Comparison of ENCODE assay signal across 7 cellular contexts in the genomic region with DNA sequence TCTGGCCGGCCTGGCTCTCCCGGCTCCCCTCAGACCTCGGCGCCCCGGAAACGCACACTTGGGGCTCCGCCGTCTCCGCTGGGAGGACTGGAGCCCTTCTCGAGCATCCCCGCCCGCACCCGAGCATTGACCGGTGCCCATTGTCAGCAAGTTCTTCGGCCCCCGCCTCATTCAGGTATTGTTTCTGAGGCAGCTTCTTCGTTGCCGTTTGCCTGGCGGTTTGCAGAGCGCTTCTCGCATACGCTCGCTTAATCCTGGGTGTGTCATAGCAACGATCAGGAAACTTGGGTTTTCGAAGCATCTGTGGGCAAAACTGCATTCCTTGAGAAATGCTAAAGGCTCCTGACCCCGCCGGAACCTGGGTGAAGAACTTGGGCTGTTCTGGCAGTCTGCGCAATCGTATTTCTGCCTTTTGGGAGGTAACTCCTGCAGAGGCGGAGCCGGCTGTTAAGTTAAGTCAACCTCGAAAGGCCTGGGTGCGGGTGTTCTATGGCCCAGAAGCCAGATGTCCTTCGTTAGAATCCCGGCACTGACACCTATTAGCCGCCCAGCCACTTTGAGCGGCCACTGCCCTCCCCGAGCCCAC.
DNase-seq lines count a peak whose midpoint lies in the region; ATAC-seq lines count a peak whose summit lies in the region.

No MANE protein-coding gene starts in this region.

- H3K4me3 ChIP-seq in mucosa of rectum (ENCODE audit: low read length in 2 of 2), result peak overlapping the region; percentile 73 to 96

- H3K27ac ChIP-seq in epithelial cell of prostate, result peak overlapping the region; percentile 75
- peak overlapping the region; percentile 97 to 98 for H3K27ac ChIP-seq in mucosa of rectum (ENCODE audit: low read depth in 2 of 2, low read length in 2 of 2)

- H3K36me3 ChIP-seq in mucosa of rectum (ENCODE audit: control insufficient read depth in 2 of 2, insufficient read depth in 2 of 2, low read length in 2 of 2), result peaks cover 0 to 2% of the 10 kb centered on the region in 2 donors

- H3K9ac ChIP-seq in mucosa of rectum (ENCODE audit: low read depth in 1 of 2, low read length in 2 of 2), result peak overlapping the region; percentile 80 to 84

- no peaks in the 10 kb centered on the region for H3K9me3 ChIP-seq in mucosa of rectum (ENCODE audit: control insufficient read depth in 2 of 2, low read length in 2 of 2)

- ATAC-seq in GM18498 (IDR thresholded peaks at IDR 0.05; ENCODE audit: unreplicated experiment), result peak; percentile 26
- peak; percentile 24 for ATAC-seq in HG02571 (IDR thresholded peaks at IDR 0.05; ENCODE audit: unreplicated experiment)

- DNase-seq in NCI-H146 treated with DMSO at 0.1 percent for 48 hours (lab: John Stamatoyannopoulos, UW; ENCODE audit: unreplicated experiment) (peak; percentile 16), epithelial cell of prostate (ENCODE audit: low read depth, low spot score) (peak; percentile 16)
- peak; percentile 51 for DNase-seq in activated CD4-positive, alpha-beta T cell treated with anti-CD3 and anti-CD28 coated beads for 48 hours
- DNase-seq in stimulated activated naive CD4-positive, alpha-beta T cell (lab: John Stamatoyannopoulos, UW), result peak; percentile 30 to 70 (median 56)

- peaks cover 13 to 31% of the 10 kb centered on the region in 2 donors for H3K4me1 ChIP-seq in mucosa of rectum (ENCODE audit: control insufficient read depth in 2 of 2, insufficient read depth in 2 of 2, low read length in 2 of 2)

- H3K27me3 ChIP-seq in mucosa of rectum (ENCODE audit: control insufficient read depth in 2 of 2, insufficient read depth in 2 of 2, low read length in 2 of 2), result no peaks in the 10 kb centered on the region

Comparison
In these comparisons a context has a peak if more than half of its experiments do, and no peak if none do; other contexts are left out.
1. Peak in every context shown above with its lines: DNase-seq, ATAC-seq, H3K4me3 ChIP-seq and H3K27ac ChIP-seq.